8 cellular contexts compared by ENCODE assay signal in genomic region chr9:127187231-127187956, GRCh38.
DNase-seq lines count a peak whose midpoint lies in the region; ATAC-seq and FAIRE-seq lines count a peak whose summit lies in the region.

No MANE protein-coding gene starts in this region.

- no peak for ATAC-seq in HG02870 (IDR thresholded peaks at IDR 0.05; ENCODE audit: unreplicated experiment)

- no peaks in the 10 kb centered on the region for H3K36me3 ChIP-seq in mucosa of rectum (ENCODE audit: control insufficient read depth in 2 of 2, insufficient read depth in 2 of 2, low read length in 2 of 2)

- H3K4me3 ChIP-seq in mucosa of rectum (ENCODE audit: low read length in 2 of 2) = no peak overlapping the region

- H3K4me1 ChIP-seq in mucosa of rectum (ENCODE audit: control insufficient read depth in 2 of 2, insufficient read depth in 2 of 2, low read length in 2 of 2) = peaks cover 5 to 7% of the 10 kb centered on the region in 2 donors

- no peak overlapping the region for H3K9ac ChIP-seq in mucosa of rectum (ENCODE audit: low read depth in 1 of 2, low read length in 2 of 2)

- DNase-seq in A172 (ENCODE audit: low spot score) = peak; percentile 93
- DNase-seq in NCI-H2107 treated with DMSO at 0.1 percent for 48 hours (lab: John Stamatoyannopoulos, UW; ENCODE audit: unreplicated experiment) = peak; percentile 8
- DNase-seq in stimulated activated CD4-positive, alpha-beta T cell treated with anti-CD3 and anti-CD28 coated beads, Interleukin-4, amount 100 ng/mL, for 24 hours = no peak
- no peak for DNase-seq in NCI-H510A (lab: John Stamatoyannopoulos, UW)
- no peak for DNase-seq in 8988T

- peak overlapping the region; percentile 73 to 84 for H3K27ac ChIP-seq in mucosa of rectum (ENCODE audit: low read depth in 2 of 2, low read length in 2 of 2)

- H3K9me3 ChIP-seq in mucosa of rectum (ENCODE audit: control insufficient read depth in 2 of 2, low read length in 2 of 2) = no peaks in the 10 kb centered on the region

- H3K27me3 ChIP-seq in mucosa of rectum (ENCODE audit: control insufficient read depth in 2 of 2, insufficient read depth in 2 of 2, low read length in 2 of 2) = no peaks in the 10 kb centered on the region

- peak; percentile 95 for FAIRE-seq in endometrium (lab: Jason Lieb, UNC)

Comparison
In these comparisons a context has a peak if more than half of its experiments do, and no peak if none do; other contexts are left out.
1. DNase-seq: peak in A172 (single experiment) and NCI-H2107 treated with DMSO at 0.1 percent for 48 hours (single experiment); none in stimulated activated CD4-positive, alpha-beta T cell treated with anti-CD3 and anti-CD28 coated beads, Interleukin-4, amount 100 ng/mL, for 24 hours (single experiment), NCI-H510A (single experiment) and 8988T (single experiment).